ENCODE assay signal across 1 cellular context in genomic region chr1:153526132-153526543, GRCh38.
TF ChIP-seq lines count a peak whose summit lies in the region.

No MANE protein-coding gene starts in this region.

TF ChIP-seq in HCT116, 20 proteins besides CTCF, POLR2A, EP300 and RAD21:
- TF ChIP-seq FOSL1 (IDR thresholded peaks at IDR 0.05; ENCODE audit: low read depth): no peak
